ENCODE assay signal across 1 cellular context in genomic region chr1:8239306-8240023, GRCh38.
TF ChIP-seq lines count a peak whose summit lies in the region.

No MANE protein-coding gene starts in this region.

TF ChIP-seq in HepG2, 621 proteins besides CTCF, POLR2A, EP300 and RAD21 (continued from another document and continues in another):
- TF ChIP-seq, protein P1, sequence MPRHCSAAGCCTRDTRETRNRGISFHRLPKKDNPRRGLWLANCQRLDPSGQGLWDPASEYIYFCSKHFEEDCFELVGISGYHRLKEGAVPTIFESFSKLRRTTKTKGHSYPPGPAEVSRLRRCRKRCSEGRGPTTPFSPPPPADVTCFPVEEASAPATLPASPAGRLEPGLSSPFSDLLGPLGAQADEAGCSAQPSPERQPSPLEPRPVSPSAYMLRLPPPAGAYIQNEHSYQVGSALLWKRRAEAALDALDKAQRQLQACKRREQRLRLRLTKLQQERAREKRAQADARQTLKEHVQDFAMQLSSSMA (CRISPR knock-in tag; IDR thresholded peaks at IDR 0.05) = no peak
- TF ChIP-seq PRMT3 (CRISPR knock-in tag; IDR thresholded peaks at IDR 0.05; ENCODE audit: borderline replicate concordance, low read depth) = no peak
- TF ChIP-seq ZNF557 (CRISPR knock-in tag; IDR thresholded peaks at IDR 0.05) = 0 out of 2 replicates have a peak, but pooled peaks have one; percentile 12
- TF ChIP-seq TP53 (CRISPR knock-in tag; conservative IDR thresholded peaks at IDR 0.05) = no peak
- 0 out of 2 replicates have a peak, but pooled peaks have one; percentile 63 for TF ChIP-seq HES4 (CRISPR knock-in tag; IDR thresholded peaks at IDR 0.05; ENCODE audit: borderline replicate concordance)
- TF ChIP-seq DZIP1 (CRISPR knock-in tag; IDR thresholded peaks at IDR 0.05) = 0 out of 2 replicates have a peak, but pooled peaks have one; percentile 19
- TF ChIP-seq GTF3A (CRISPR knock-in tag; conservative IDR thresholded peaks at IDR 0.05) = no peak
- TF ChIP-seq MZF1 (CRISPR knock-in tag; IDR thresholded peaks at IDR 0.05; ENCODE audit: borderline replicate concordance) = 0 out of 2 replicates have a peak, but pooled peaks have one; percentile 87
- TF ChIP-seq ZNF570 (CRISPR knock-in tag; IDR thresholded peaks at IDR 0.05; ENCODE audit: borderline replicate concordance) = no peak
- no peak for TF ChIP-seq ZNF3 (CRISPR knock-in tag; IDR thresholded peaks at IDR 0.05)
- TF ChIP-seq FOXJ3 (CRISPR knock-in tag; IDR thresholded peaks at IDR 0.05; ENCODE audit: borderline replicate concordance) = peak; percentile 7; the same call in 1 of the 2 replicates
- no peak for TF ChIP-seq CREB3 (CRISPR knock-in tag; IDR thresholded peaks at IDR 0.05)
- TF ChIP-seq ZNF563 (CRISPR knock-in tag; IDR thresholded peaks at IDR 0.05) = 0 out of 2 replicates have a peak, but pooled peaks have one; percentile 69
- TF ChIP-seq ZNF124 (CRISPR knock-in tag; IDR thresholded peaks at IDR 0.05) = no peak
- peak; percentile 23; the same call in 1 of the 2 replicates for TF ChIP-seq PBX2 (CRISPR knock-in tag; IDR thresholded peaks at IDR 0.05)
- TF ChIP-seq HMG20A (CRISPR knock-in tag; IDR thresholded peaks at IDR 0.05; ENCODE audit: borderline replicate concordance) = no peak; the same call in 1 of the 2 replicates
- 0 out of 2 replicates have a peak, but pooled peaks have one; percentile 14 for TF ChIP-seq SP140L (CRISPR knock-in tag; IDR thresholded peaks at IDR 0.05; ENCODE audit: borderline replicate concordance)
- no peak for TF ChIP-seq SMAD1 (CRISPR knock-in tag; IDR thresholded peaks at IDR 0.05; ENCODE audit: borderline replicate concordance, low read depth)
- TF ChIP-seq ZEB1 (IDR thresholded peaks at IDR 0.05; ENCODE audit: insufficient replicate concordance, low read depth) = peak; percentile 78
- TF ChIP-seq, protein P2, sequence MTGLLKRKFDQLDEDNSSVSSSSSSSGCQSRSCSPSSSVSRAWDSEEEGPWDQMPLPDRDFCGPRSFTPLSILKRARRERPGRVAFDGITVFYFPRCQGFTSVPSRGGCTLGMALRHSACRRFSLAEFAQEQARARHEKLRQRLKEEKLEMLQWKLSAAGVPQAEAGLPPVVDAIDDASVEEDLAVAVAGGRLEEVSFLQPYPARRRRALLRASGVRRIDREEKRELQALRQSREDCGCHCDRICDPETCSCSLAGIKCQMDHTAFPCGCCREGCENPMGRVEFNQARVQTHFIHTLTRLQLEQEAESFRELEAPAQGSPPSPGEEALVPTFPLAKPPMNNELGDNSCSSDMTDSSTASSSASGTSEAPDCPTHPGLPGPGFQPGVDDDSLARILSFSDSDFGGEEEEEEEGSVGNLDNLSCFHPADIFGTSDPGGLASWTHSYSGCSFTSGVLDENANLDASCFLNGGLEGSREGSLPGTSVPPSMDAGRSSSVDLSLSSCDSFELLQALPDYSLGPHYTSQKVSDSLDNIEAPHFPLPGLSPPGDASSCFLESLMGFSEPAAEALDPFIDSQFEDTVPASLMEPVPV (CRISPR knock-in tag; IDR thresholded peaks at IDR 0.05) = no peak
- TF ChIP-seq SP5 (CRISPR knock-in tag; IDR thresholded peaks at IDR 0.05; ENCODE audit: borderline replicate concordance, low read depth) = no peak
- TF ChIP-seq ZNF20 (CRISPR knock-in tag; IDR thresholded peaks at IDR 0.05) = no peak
- no peak for TF ChIP-seq PHB2 (IDR thresholded peaks at IDR 0.05; ENCODE audit: partially characterized antibody)
- TF ChIP-seq ARHGAP35 (CRISPR knock-in tag; IDR thresholded peaks at IDR 0.05; ENCODE audit: borderline replicate concordance) = no peak
- no peak for TF ChIP-seq NAIF1 (CRISPR knock-in tag; IDR thresholded peaks at IDR 0.05; ENCODE audit: borderline replicate concordance)
- no peak for TF ChIP-seq SRSF4 (IDR thresholded peaks at IDR 0.05; ENCODE audit: low read depth, low read length, poor library complexity, severe bottlenecking)
- TF ChIP-seq AGO1 (IDR thresholded peaks at IDR 0.05; ENCODE audit: low read depth, low read length, poor library complexity, severe bottlenecking) = no peak
- TF ChIP-seq THRA (CRISPR knock-in tag; IDR thresholded peaks at IDR 0.05; ENCODE audit: borderline replicate concordance) = no peak
- TF ChIP-seq ZNF766 (CRISPR knock-in tag; IDR thresholded peaks at IDR 0.05; ENCODE audit: borderline replicate concordance) = no peak
- TF ChIP-seq ZNF160 (CRISPR knock-in tag; IDR thresholded peaks at IDR 0.05) = no peak
- no peak for TF ChIP-seq ZNF142 (CRISPR knock-in tag; IDR thresholded peaks at IDR 0.05)
- TF ChIP-seq, protein P3, sequence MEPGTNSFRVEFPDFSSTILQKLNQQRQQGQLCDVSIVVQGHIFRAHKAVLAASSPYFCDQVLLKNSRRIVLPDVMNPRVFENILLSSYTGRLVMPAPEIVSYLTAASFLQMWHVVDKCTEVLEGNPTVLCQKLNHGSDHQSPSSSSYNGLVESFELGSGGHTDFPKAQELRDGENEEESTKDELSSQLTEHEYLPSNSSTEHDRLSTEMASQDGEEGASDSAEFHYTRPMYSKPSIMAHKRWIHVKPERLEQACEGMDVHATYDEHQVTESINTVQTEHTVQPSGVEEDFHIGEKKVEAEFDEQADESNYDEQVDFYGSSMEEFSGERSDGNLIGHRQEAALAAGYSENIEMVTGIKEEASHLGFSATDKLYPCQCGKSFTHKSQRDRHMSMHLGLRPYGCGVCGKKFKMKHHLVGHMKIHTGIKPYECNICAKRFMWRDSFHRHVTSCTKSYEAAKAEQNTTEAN (CRISPR knock-in tag; conservative IDR thresholded peaks at IDR 0.05) = peak; percentile 59
- peak; percentile 12; the same call in 1 of the 2 replicates for TF ChIP-seq HOXA3 (CRISPR knock-in tag; IDR thresholded peaks at IDR 0.05)
- TF ChIP-seq NFAT5 (CRISPR knock-in tag; IDR thresholded peaks at IDR 0.05) = no peak
- no peak for TF ChIP-seq SOX6 (IDR thresholded peaks at IDR 0.05)
- TF ChIP-seq SOX6 (CRISPR knock-in tag; IDR thresholded peaks at IDR 0.05) = peak; percentile 71
- TF ChIP-seq SP4 (CRISPR knock-in tag; IDR thresholded peaks at IDR 0.05) = peak; percentile 52; the same call in 1 of the 2 replicates
- TF ChIP-seq FOXM1 (CRISPR knock-in tag; IDR thresholded peaks at IDR 0.05) = no peak
- no peak for TF ChIP-seq ZKSCAN1 (IDR thresholded peaks at IDR 0.05; ENCODE audit: low read length)
